In the genomic region with DNA sequence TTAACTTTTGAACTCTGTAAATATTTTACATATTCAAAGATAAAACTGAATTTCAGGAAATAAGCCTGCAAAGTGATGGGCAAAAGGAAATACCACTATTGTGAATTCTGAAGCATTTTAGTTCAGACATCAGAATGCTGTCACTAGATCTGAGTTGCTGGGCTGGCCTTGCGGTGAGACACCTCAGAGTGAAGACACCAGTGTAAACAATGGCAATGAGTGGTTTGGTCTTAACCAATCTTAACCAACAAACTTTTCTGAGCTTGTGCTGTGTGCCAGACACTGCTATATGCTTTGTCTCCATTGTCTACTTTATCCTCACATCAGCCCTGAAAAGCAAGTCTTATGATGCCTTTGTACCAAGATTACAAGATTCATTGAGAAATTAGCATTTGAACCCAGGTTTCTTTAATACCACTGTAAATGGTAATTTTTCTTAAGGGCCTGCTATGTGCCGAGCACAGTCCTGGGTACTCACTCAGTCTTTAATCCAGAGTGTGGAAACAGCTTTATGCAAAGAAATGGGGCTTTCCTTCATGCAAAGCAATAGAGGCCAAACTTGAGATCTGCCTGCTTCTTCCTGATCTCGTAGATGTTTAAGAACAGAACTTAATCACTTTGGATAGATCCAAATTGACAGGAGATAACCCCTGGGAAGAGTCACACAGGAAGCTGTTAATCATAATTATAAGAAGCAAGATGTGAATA, we compare ENCODE assay signal across 26 cellular contexts. TPM values are rescaled to one million over a fixed set of nuclear protein-coding genes. Genes with fewer than 3 reads are reported as not detected.
DNase-seq lines count a peak whose midpoint lies in the region; ATAC-seq and TF ChIP-seq lines count a peak whose summit lies in the region.
"Had no signal": no experiment of that assay in that cellular context is flagged by ENCODE, and none has a peak within 500 bp of the region (broad histone marks: within the 10 kb centered on the region; RNA-seq: fewer than 3 reads in every experiment).

No MANE protein-coding gene starts in this region.

- TF ChIP-seq CTCF in lower lobe of right lung (IDR thresholded peaks at IDR 0.05) (no peak), glutamatergic neuron (IDR thresholded peaks at IDR 0.05; ENCODE audit: partially characterized antibody, unreplicated experiment) (no peak)

- H3K4me1 Mint-ChIP-seq in glutamatergic neuron (ENCODE audit: low read depth, unreplicated experiment) = no peaks in the 10 kb centered on the region
- no peaks in the 10 kb centered on the region for H3K4me1 Mint-ChIP-seq in activated naive CD4-positive, alpha-beta T cell treated with anti-CD3 and anti-CD28 coated beads, Interleukin-2, amount 10 ng/mL, durations not matched to agents 7 days and 5 days
- H3K4me1 Mint-ChIP-seq: neural crest cell had no signal

- CTCF ChIA-PET in activated naive CD4-positive, alpha-beta T cell treated with anti-CD3 and anti-CD28 coated beads, Interleukin-2, amount 10 ng/mL, durations not matched to agents 7 days and 5 days (lab: Charles Lee) = no interaction called here

- no peak overlapping the region for H3K4me3 ChIP-seq in lower lobe of right lung
- H3K4me3 ChIP-seq: adrenal gland, colonic mucosa, left ventricle myocardium inferior, Peyer's patch, prostate gland, tibial artery had no signal

- no peak overlapping the region for H3K4me3 Mint-ChIP-seq in glutamatergic neuron (ENCODE audit: unreplicated experiment)
- no peak overlapping the region for H3K4me3 Mint-ChIP-seq in activated naive CD4-positive, alpha-beta T cell treated with anti-CD3 and anti-CD28 coated beads, Interleukin-2, amount 10 ng/mL, durations not matched to agents 7 days and 5 days
- H3K4me3 Mint-ChIP-seq: CD8-positive, alpha-beta T cell; neural crest cell had no signal

- no peaks in the 10 kb centered on the region for H3K27me3 ChIP-seq in lower lobe of right lung (ENCODE audit: low read depth)
- H3K27me3 ChIP-seq: adrenal gland, colonic mucosa, Peyer's patch, tibial artery had no signal

- H3K9me3 ChIP-seq in lower lobe of right lung = no peaks in the 10 kb centered on the region
- H3K9me3 ChIP-seq: adrenal gland, colonic mucosa, left ventricle myocardium inferior, Peyer's patch, prostate gland, tibial artery had no signal

- ATAC-seq in GM19023 (IDR thresholded peaks at IDR 0.05; ENCODE audit: unreplicated experiment) (peak; percentile 67), HG02678 (IDR thresholded peaks at IDR 0.05; ENCODE audit: unreplicated experiment) (peak; percentile 74), HG03469 (IDR thresholded peaks at IDR 0.05; ENCODE audit: unreplicated experiment) (peak; percentile 46), lower lobe of right lung (no peak), GM19467 (IDR thresholded peaks at IDR 0.05; ENCODE audit: unreplicated experiment) (no peak)
- ATAC-seq: CD8-positive, alpha-beta T cell; stimulated activated naive CD8-positive, alpha-beta T cell treated with anti-CD3 and anti-CD28 coated beads, Interleukin-15, Interleukin-2, amounts not matched to agents 100 U/mL and 50 U/mL, for 24 hours had no signal

- H3K27ac Mint-ChIP-seq in glutamatergic neuron (ENCODE audit: unreplicated experiment) = no peak overlapping the region
- no peak overlapping the region for H3K27ac Mint-ChIP-seq in activated naive CD4-positive, alpha-beta T cell treated with anti-CD3 and anti-CD28 coated beads, Interleukin-2, amount 10 ng/mL, durations not matched to agents 7 days and 5 days
- H3K27ac Mint-ChIP-seq: CD8-positive, alpha-beta T cell had no signal

- H3K36me3 Mint-ChIP-seq in glutamatergic neuron (ENCODE audit: unreplicated experiment) = peaks cover 4% of the 10 kb centered on the region
- H3K36me3 Mint-ChIP-seq in activated naive CD4-positive, alpha-beta T cell treated with anti-CD3 and anti-CD28 coated beads, Interleukin-2, amount 10 ng/mL, durations not matched to agents 7 days and 5 days = no peaks in the 10 kb centered on the region

- no peaks in the 10 kb centered on the region for H3K9me3 Mint-ChIP-seq in glutamatergic neuron (ENCODE audit: unreplicated experiment)
- H3K9me3 Mint-ChIP-seq in activated naive CD4-positive, alpha-beta T cell treated with anti-CD3 and anti-CD28 coated beads, Interleukin-2, amount 10 ng/mL, durations not matched to agents 7 days and 5 days = no peaks in the 10 kb centered on the region
- H3K9me3 Mint-ChIP-seq: CD8-positive, alpha-beta T cell had no signal

- DNase-seq in lower lobe of right lung (no peak), glutamatergic neuron (no peak), SHP77 treated with DMSO at 0.1 percent for 48 hours (lab: John Stamatoyannopoulos, UW) (no peak)
- no peak for DNase-seq in activated naive CD4-positive, alpha-beta T cell treated with anti-CD3 and anti-CD28 coated beads, Interleukin-2, amount 10 ng/mL, durations not matched to agents 7 days and 5 days
- DNase-seq: activated CD4-positive, alpha-beta T cell treated with anti-CD3 and anti-CD28 coated beads, Interleukin-2, amount 50 U/mL, for 48 hours; activated gamma-delta T cell treated with Interleukin-2 at 50 U/mL for 16 hours; adrenal gland; CD8-positive, alpha-beta T cell; colonic mucosa; DMS153; GF-D8; head of caudate nucleus; left ventricle myocardium inferior; NCI-H1048; NCI-H2029; Peyer's patch; stimulated activated naive CD8-positive, alpha-beta T cell treated with anti-CD3 and anti-CD28 coated beads, Interleukin-15, Interleukin-2, amounts not matched to agents 100 U/mL and 50 U/mL, for 24 hours; T-helper 2 cell; tibial artery; WERI-Rb-1 had no signal

- H3K4me1 ChIP-seq in lower lobe of right lung = no peaks in the 10 kb centered on the region
- H3K4me1 ChIP-seq: adrenal gland, colonic mucosa, Peyer's patch, prostate gland, tibial artery had no signal

- peaks cover 5% of the 10 kb centered on the region for H3K27me3 Mint-ChIP-seq in glutamatergic neuron (ENCODE audit: unreplicated experiment)
- H3K27me3 Mint-ChIP-seq in activated naive CD4-positive, alpha-beta T cell treated with anti-CD3 and anti-CD28 coated beads, Interleukin-2, amount 10 ng/mL, durations not matched to agents 7 days and 5 days = no peaks in the 10 kb centered on the region

- H3K27ac ChIP-seq in lower lobe of right lung = peak overlapping the region; percentile 2
- H3K27ac ChIP-seq: adrenal gland, colonic mucosa, left ventricle myocardium inferior, Peyer's patch, prostate gland, tibial artery, WERI-Rb-1 had no signal

- H3K36me3 ChIP-seq in lower lobe of right lung = peaks cover 95% of the 10 kb centered on the region
- H3K36me3 ChIP-seq: colonic mucosa, prostate gland, WERI-Rb-1 had no signal

- intact Hi-C loops in lower lobe of right lung (cut with DNase I) = no loop called here

RNA-seq across cellular contexts. Expression of gene TMEM39A, which starts 55.0 kb away (rescaled TPM):
- total RNA-seq in lower lobe of right lung (37.9 TPM), glutamatergic neuron (ENCODE audit: unreplicated experiment) (22.8 TPM)

Comparison
In these comparisons a context has a peak if more than half of its experiments do, and no peak if none do; other contexts are left out.
1. ATAC-seq: peak in GM19023 (single experiment), HG02678 (single experiment) and HG03469 (single experiment); none in lower lobe of right lung (0 of 2) and GM19467 (single experiment).